Comparison of ENCODE assay signal across 13 cellular contexts in the genomic region with DNA sequence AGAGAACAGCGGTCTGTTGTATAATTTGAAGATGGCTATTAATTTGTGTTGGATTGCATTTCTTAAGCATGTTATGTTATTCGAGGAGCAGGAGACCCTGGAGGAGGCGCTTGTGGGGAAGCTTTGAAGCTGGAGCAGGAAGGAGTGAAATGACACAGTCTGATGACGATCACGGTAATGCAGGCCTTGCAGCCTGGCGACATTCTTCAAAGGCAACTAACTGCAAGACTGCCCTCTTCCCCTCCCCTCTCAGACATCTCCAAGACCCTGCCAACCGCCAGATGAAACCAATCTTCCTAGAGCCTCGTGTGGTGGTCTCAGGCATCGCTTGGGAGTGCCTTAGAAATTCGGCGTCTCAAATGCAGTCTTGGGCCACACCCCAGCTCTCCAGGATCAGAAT. TPM values are rescaled to one million over a fixed set of nuclear protein-coding genes. Genes with fewer than 3 reads are reported as not detected.
DNase-seq lines count a peak whose midpoint lies in the region; ATAC-seq, FAIRE-seq and TF ChIP-seq lines count a peak whose summit lies in the region.
"Had no signal": no experiment of that assay in that cellular context is flagged by ENCODE, and none has a peak within 500 bp of the region (broad histone marks: within the 10 kb centered on the region; RNA-seq: fewer than 3 reads in every experiment).

No MANE protein-coding gene starts in this region.

- BruUV-seq in endothelial cell of umbilical vein (replicated peaks; lab: Mats Ljungman, UMichigan): no TSS peak

- no peaks in the 10 kb centered on the region for H3K36me3 ChIP-seq in cardiac muscle cell
- H3K36me3 ChIP-seq in heart left ventricle: no peaks in the 10 kb centered on the region
- no peaks in the 10 kb centered on the region for H3K36me3 ChIP-seq in endothelial cell of umbilical vein (ENCODE audit: control insufficient read depth in 2 of 2, extremely low read depth in 1 of 2, insufficient read depth in 2 of 2, low read length in 2 of 2)
- no peaks in the 10 kb centered on the region for H3K36me3 ChIP-seq in mesodermal cell (ENCODE audit: control insufficient read depth, insufficient read depth, low read length)
- no peaks in the 10 kb centered on the region for H3K36me3 ChIP-seq in uterus

- DNase-seq in cardiac muscle cell (ENCODE audit: low read depth in 1 of 2, low spot score in 1 of 2) (peak in 1 of 2 donors; percentile 26), heart left ventricle (no peak), endothelial cell of umbilical vein (ENCODE audit: low read depth, low spot score) (no peak), uterus (no peak), progenitor cell of endocrine pancreas (ENCODE audit: low spot score, unreplicated experiment) (no peak), GM10248 (ENCODE audit: extremely low spot score) (no peak)
- DNase-seq: activated CD4-positive, alpha-beta T cell treated with anti-CD3 and anti-CD28 coated beads for 4 hours; activated T-cell treated with anti-CD3 and anti-CD28 coated beads, Interleukin-2, amount 50 U/mL, for 1 hour; naive thymus-derived CD8-positive, alpha-beta T cell; NCI-H1694 had no signal

- H3K9me1 ChIP-seq in endothelial cell of umbilical vein (replicated peaks; ENCODE audit: control insufficient read depth, extremely low read depth, insufficient read depth, low read length): no peaks in the 10 kb centered on the region

- H3K4me1 ChIP-seq in cardiac muscle cell (ENCODE audit: low read depth): no peaks in the 10 kb centered on the region
- H3K4me1 ChIP-seq in heart left ventricle: peaks cover 0 to 33% (median 3%) of the 10 kb centered on the region in 12 donors
- H3K4me1 ChIP-seq in endothelial cell of umbilical vein (ENCODE audit: control insufficient read depth, extremely low read depth, insufficient read depth, low read length): peaks cover 16% of the 10 kb centered on the region
- peaks cover 17% of the 10 kb centered on the region for H3K4me1 ChIP-seq in mesodermal cell (ENCODE audit: control insufficient read depth, insufficient read depth, low read length, poor library complexity, severe bottlenecking)
- no peaks in the 10 kb centered on the region for H3K4me1 ChIP-seq in uterus

- no peaks in the 10 kb centered on the region for H3K79me2 ChIP-seq in endothelial cell of umbilical vein (ENCODE audit: control insufficient read depth, insufficient read depth, low read length)

- dilution Hi-C loops in endothelial cell of umbilical vein (cut with MboI; ENCODE audit: extremely low pct_ligation_motif_present, low sequenced_read_pairs): no loop called here

- H3K9me3 ChIP-seq in cardiac muscle cell (ENCODE audit: low read depth) (no peaks in the 10 kb centered on the region), heart left ventricle (no peaks in the 10 kb centered on the region), endothelial cell of umbilical vein (replicated peaks; ENCODE audit: control insufficient read depth, insufficient read depth, low read length) (no peaks in the 10 kb centered on the region), mesodermal cell (ENCODE audit: control insufficient read depth, low read length) (no peaks in the 10 kb centered on the region), uterus (no peaks in the 10 kb centered on the region)

- H3K4me3 ChIP-seq in cardiac muscle cell: no peak overlapping the region
- H3K4me3 ChIP-seq in heart left ventricle: no peak overlapping the region
- H3K4me3 ChIP-seq in endothelial cell of umbilical vein (replicated peaks in 1 of 3; ENCODE audit: insufficient read depth in 1 of 3, low read depth in 1 of 3, low read length in 3 of 3): no peak overlapping the region
- no peak overlapping the region for H3K4me3 ChIP-seq in mesodermal cell (ENCODE audit: extremely low read depth, insufficient read depth, low read length, poor library complexity, severe bottlenecking)
- H3K4me3 ChIP-seq in uterus: no peak overlapping the region

- H3K9ac ChIP-seq in endothelial cell of umbilical vein (replicated peaks; ENCODE audit: extremely low read depth, insufficient read depth, low read length): no peak overlapping the region

- no peak overlapping the region for H2AFZ ChIP-seq in endothelial cell of umbilical vein (ENCODE audit: low read depth, low read length)

- TF ChIP-seq CTCF in cardiac muscle cell (IDR thresholded peaks at IDR 0.05; ENCODE audit: low read depth, low read length) (no peak), heart left ventricle (IDR thresholded peaks at IDR 0.05) (no peak), endothelial cell of umbilical vein (IDR thresholded peaks at IDR 0.05; ENCODE audit: extremely low read depth in 1 of 2, insufficient read depth in 1 of 2, low read depth in 1 of 2, low read length in 2 of 2) (no peak), uterus (IDR thresholded peaks at IDR 0.05) (no peak), progenitor cell of endocrine pancreas (IDR thresholded peaks at IDR 0.05; ENCODE audit: unreplicated experiment) (no peak), GM10248 (IDR thresholded peaks at IDR 0.05; ENCODE audit: control extremely low read depth, extremely low read depth, low read depth, missing control alignments) (no peak)

- CTCF ChIA-PET in endothelial cell of umbilical vein (lab: Charles Lee) (no interaction called here), GM10248 (lab: Yijun Ruan, JAX) (no interaction called here)

- no peak overlapping the region for H3K4me2 ChIP-seq in endothelial cell of umbilical vein (ENCODE audit: insufficient read depth, low read length)

- no peaks in the 10 kb centered on the region for H4K20me1 ChIP-seq in endothelial cell of umbilical vein (replicated peaks; ENCODE audit: control insufficient read depth, extremely low read depth, insufficient read depth, low read length)

- H3K27ac ChIP-seq in cardiac muscle cell (peak overlapping the region; percentile 69), heart left ventricle (peak overlapping the region in 1 of 12 donors; percentile 61), endothelial cell of umbilical vein (ENCODE audit: insufficient read depth, low read depth, low read length) (peak overlapping the region; percentile 44), mesodermal cell (ENCODE audit: low read depth, low read length, severe bottlenecking) (peak overlapping the region; percentile 95), uterus (peak overlapping the region; percentile 65 to 82)

- peaks cover 8% of the 10 kb centered on the region for H3K36me3 Mint-ChIP-seq in progenitor cell of endocrine pancreas (ENCODE audit: insufficient read depth)
- H3K36me3 Mint-ChIP-seq: naive thymus-derived CD8-positive, alpha-beta T cell had no signal

- POLR2A ChIA-PET in endothelial cell of umbilical vein (lab: Charles Lee) (no interaction called here), GM10248 (lab: Yijun Ruan, JAX) (no interaction called here)

- H3K27ac Mint-ChIP-seq in progenitor cell of endocrine pancreas: no peak overlapping the region

- H3K27me3 ChIP-seq in cardiac muscle cell (no peaks in the 10 kb centered on the region), heart left ventricle (peaks cover 0 to 27% (median 0%) of the 10 kb centered on the region in 9 donors), endothelial cell of umbilical vein (ENCODE audit: control insufficient read depth in 2 of 2, insufficient read depth in 2 of 2, low read length in 2 of 2) (no peaks in the 10 kb centered on the region), uterus (no peaks in the 10 kb centered on the region)

- H3K27me3 Mint-ChIP-seq in progenitor cell of endocrine pancreas: no peaks in the 10 kb centered on the region

- peaks cover 23% of the 10 kb centered on the region for H3K9me3 Mint-ChIP-seq in progenitor cell of endocrine pancreas (ENCODE audit: low read depth)
- H3K9me3 Mint-ChIP-seq: naive thymus-derived CD8-positive, alpha-beta T cell had no signal

- H3K4me3 Mint-ChIP-seq in progenitor cell of endocrine pancreas (ENCODE audit: low read depth): no peak overlapping the region
- H3K4me3 Mint-ChIP-seq: naive thymus-derived CD8-positive, alpha-beta T cell had no signal

- intact Hi-C loops in heart left ventricle (cut with DNase I): no loop called here
- intact Hi-C loops in endothelial cell of umbilical vein (cut with micrococcal nuclease): no loop called here
- intact Hi-C loops in uterus (cut with DNase I; ENCODE audit: low total_unique reads): no loop called here

- no peak for TF ChIP-seq POLR2A in heart left ventricle (IDR thresholded peaks at IDR 0.05)
- TF ChIP-seq POLR2A in endothelial cell of umbilical vein (IDR thresholded peaks at IDR 0.05; ENCODE audit: low read depth, low read length): no peak
- TF ChIP-seq POLR2A in uterus (IDR thresholded peaks at IDR 0.05): no peak

- ATAC-seq in heart left ventricle: no peak
- no peak for ATAC-seq in GM21528 (IDR thresholded peaks at IDR 0.05; ENCODE audit: low FRiP score, unreplicated experiment)
- ATAC-seq: naive thymus-derived CD8-positive, alpha-beta T cell had no signal

- 53 to 80% (median 76%) methylated on average over 11 of the region's 11 CpGs for WGBS in heart left ventricle, 4 donors
- 49 to 76% methylated on average over 4 to 7 of the region's 11 CpGs for WGBS in mesodermal cell (ENCODE audit: insufficient coverage in 2 of 2), 2 experiments

- FAIRE-seq in endothelial cell of umbilical vein (lab: Jason Lieb, UNC): no peak
- FAIRE-seq: small intestine had no signal

- peaks cover 5% of the 10 kb centered on the region for H3K4me1 Mint-ChIP-seq in progenitor cell of endocrine pancreas (ENCODE audit: low read depth)

TF ChIP-seq in endothelial cell of umbilical vein, 7 proteins besides CTCF, POLR2A, EP300 and RAD21 (continues in another document):
- TF ChIP-seq EZH2 (IDR thresholded peaks at IDR 0.05; ENCODE audit: borderline replicate concordance, low read depth, low read length, severe bottlenecking) (no peak), FOS (IDR thresholded peaks at IDR 0.05; ENCODE audit: borderline replicate concordance, insufficient read depth, low read length) (no peak), GATA2 (IDR thresholded peaks at IDR 0.05; ENCODE audit: insufficient read depth, insufficient read length, low read depth, low read length) (no peak)

RNA-seq across cellular contexts. Expression of a gene that starts 16.1 kb away (rescaled TPM):
- total RNA-seq in cardiac muscle cell: 15.2 and 18.2 TPM in 2 replicates
- 5.4 and 7.8 TPM in 2 replicates for polyA plus RNA-seq in cardiac muscle cell
- total RNA-seq in heart left ventricle: 10 to 100 TPM; 20.3 to 39.0 (median 29.8) TPM
- 1 to 10 TPM; 6.4 to 8.2 TPM for polyA plus RNA-seq in heart left ventricle
- total RNA-seq in endothelial cell of umbilical vein: 17.0 and 19.8 TPM in 2 replicates
- polyA plus RNA-seq in endothelial cell of umbilical vein: 7.2 and 7.6 TPM in 2 replicates
- 8.2 and 10.7 TPM in 2 replicates for polyA plus RNA-seq in endothelial cell of umbilical vein (2011; cell fraction: cytosol; rRNA removed)
- polyA plus RNA-seq in endothelial cell of umbilical vein (2011; cell fraction: nucleus; rRNA removed): 9.7 and 13.5 TPM in 2 replicates
- 9.4 and 10.3 TPM in 2 replicates for polyA plus RNA-seq in endothelial cell of umbilical vein (2012)
- polyA minus RNA-seq in endothelial cell of umbilical vein: 26.1 and 30.0 TPM in 2 replicates
- 0.41 TPM for polyA minus RNA-seq in endothelial cell of umbilical vein (2011; cell fraction: cytosol; rRNA and poly(A)+ RNA removed)
- polyA minus RNA-seq in endothelial cell of umbilical vein (2011; cell fraction: nucleus; rRNA and poly(A)+ RNA removed): 8.1 and 11.1 TPM in 2 replicates
- 5.7 TPM for polyA plus RNA-seq in mesodermal cell (2013, experiment 1 of 2)
- polyA plus RNA-seq in mesodermal cell (2013, experiment 2 of 2): 3.3 TPM
- total RNA-seq in uterus: 1 to 10 TPM in 3 of 4 donors, under 1 TPM in 1; 0.88 to 3.6 (median 1.5) TPM
- 14.1 and 15.2 TPM in 2 replicates for total RNA-seq in progenitor cell of endocrine pancreas
- polyA plus RNA-seq: naive thymus-derived CD8-positive, alpha-beta T cell had no signal
